8 cellular contexts compared by ENCODE assay signal in genomic region chr20:3202965-3203314, GRCh38. TPM values are rescaled to one million over a fixed set of nuclear protein-coding genes. Genes with fewer than 3 reads are reported as not detected.
DNase-seq lines count a peak whose midpoint lies in the region; FAIRE-seq and TF ChIP-seq lines count a peak whose summit lies in the region.

No MANE protein-coding gene starts in this region.

- H3K9me3 Mint-ChIP-seq in activated CD4-positive, alpha-beta T cell treated with anti-CD3 and anti-CD28 coated beads, Interleukin-2, amount 10 ng/mL, durations not matched to agents 24 days and 14 days = no peaks in the 10 kb centered on the region
- H3K9me3 Mint-ChIP-seq in activated naive CD8-positive, alpha-beta T cell (ENCODE audit: low read depth) = no peaks in the 10 kb centered on the region

- peak overlapping the region; percentile 83 to 93 for H3K9ac ChIP-seq in kidney (ENCODE audit: low read length in 2 of 2)

- H3K4me3 Mint-ChIP-seq in activated CD4-positive, alpha-beta T cell treated with anti-CD3 and anti-CD28 coated beads, Interleukin-2, amount 10 ng/mL, durations not matched to agents 24 days and 14 days = peak overlapping the region; percentile 97
- peak overlapping the region; percentile 96 for H3K4me3 Mint-ChIP-seq in activated naive CD8-positive, alpha-beta T cell

- no peak for TF ChIP-seq CTCF in kidney (IDR thresholded peaks at IDR 0.05; ENCODE audit: borderline replicate concordance, extremely low read depth, insufficient read depth)

- H3K4me1 Mint-ChIP-seq in activated CD4-positive, alpha-beta T cell treated with anti-CD3 and anti-CD28 coated beads, Interleukin-2, amount 10 ng/mL, durations not matched to agents 24 days and 14 days = peaks cover 11% of the 10 kb centered on the region
- H3K4me1 Mint-ChIP-seq in activated naive CD8-positive, alpha-beta T cell (ENCODE audit: low read depth) = peaks cover 15% of the 10 kb centered on the region

- FAIRE-seq in kidney (lab: Jason Lieb, UNC) = no peak

- peak overlapping the region in 1 of 2 donors; percentile 94 for H3K4me3 ChIP-seq in kidney (ENCODE audit: low read length in 2 of 2)

- peaks cover 0 to 12% of the 10 kb centered on the region in 2 donors for H3K4me1 ChIP-seq in kidney (ENCODE audit: control insufficient read depth in 1 of 2, insufficient read depth in 1 of 2, low read depth in 1 of 2, low read length in 2 of 2)

- no peaks in the 10 kb centered on the region for H3K27me3 Mint-ChIP-seq in activated CD4-positive, alpha-beta T cell treated with anti-CD3 and anti-CD28 coated beads, Interleukin-2, amount 10 ng/mL, durations not matched to agents 24 days and 14 days
- H3K27me3 Mint-ChIP-seq in activated naive CD8-positive, alpha-beta T cell = no peaks in the 10 kb centered on the region

- intact Hi-C loops in activated CD4-positive, alpha-beta T cell treated with anti-CD3 and anti-CD28 coated beads, Interleukin-2, amount 10 ng/mL, durations not matched to agents 24 days and 14 days (cut with micrococcal nuclease) = loop anchor here (5.0 kb wide), 1 partner anchor 46 kb away; the partner anchor contains the start of genes FASTKD5 and UBOX5
- intact Hi-C loops in kidney (cut with DNase I) = no loop called here

- H3K27ac Mint-ChIP-seq in activated CD4-positive, alpha-beta T cell treated with anti-CD3 and anti-CD28 coated beads, Interleukin-2, amount 10 ng/mL, durations not matched to agents 24 days and 14 days = peak overlapping the region; percentile 97
- no peak overlapping the region for H3K27ac Mint-ChIP-seq in activated naive CD8-positive, alpha-beta T cell

- no peaks in the 10 kb centered on the region for H3K9me3 ChIP-seq in kidney (ENCODE audit: control insufficient read depth in 1 of 2, low read length in 2 of 2)

- no peak for DNase-seq in activated CD4-positive, alpha-beta T cell treated with anti-CD3 and anti-CD28 coated beads, Interleukin-2, amount 10 ng/mL, durations not matched to agents 24 days and 14 days
- no peak for DNase-seq in activated CD4-positive, alpha-beta T cell treated with anti-CD3 and anti-CD28 coated beads, Interleukin-2, amount 50 U/mL, for 1 hour
- no peak for DNase-seq in kidney
- no peak for DNase-seq in substantia nigra (lab: John Stamatoyannopoulos, UW)
- DNase-seq in stimulated activated naive CD4-positive, alpha-beta T cell (lab: John Stamatoyannopoulos, UW) = no peak
- no peak for DNase-seq in NCI-H2107 (lab: John Stamatoyannopoulos, UW)
- DNase-seq in NOMO-1 (lab: John Stamatoyannopoulos, UW; ENCODE audit: unreplicated experiment in 2 of 2) = no peak

- H3K36me3 ChIP-seq in kidney (ENCODE audit: control insufficient read depth in 1 of 2, insufficient read depth in 2 of 2, low read length in 2 of 2) = peaks cover 8 to 11% of the 10 kb centered on the region in 2 donors

- no peak overlapping the region for H3K27ac ChIP-seq in kidney (ENCODE audit: low read depth in 2 of 2, low read length in 2 of 2)
- H3K27ac ChIP-seq in substantia nigra (ENCODE audit: low read depth, low read length, poor library complexity, severe bottlenecking) = peak overlapping the region; percentile 21

- peaks cover 32% of the 10 kb centered on the region for H3K36me3 Mint-ChIP-seq in activated CD4-positive, alpha-beta T cell treated with anti-CD3 and anti-CD28 coated beads, Interleukin-2, amount 10 ng/mL, durations not matched to agents 24 days and 14 days (ENCODE audit: low read depth)
- peaks cover 6% of the 10 kb centered on the region for H3K36me3 Mint-ChIP-seq in activated naive CD8-positive, alpha-beta T cell

RNA-seq across cellular contexts. Expression of gene DDRGK1, which starts 1.5 kb away (rescaled TPM):
- 59.0 and 70.0 TPM in 2 replicates for total RNA-seq in activated CD4-positive, alpha-beta T cell treated with anti-CD3 and anti-CD28 coated beads, Interleukin-2, amount 10 ng/mL, durations not matched to agents 24 days and 14 days
- 81.8 TPM for total RNA-seq in kidney
- 92.5 TPM for polyA plus RNA-seq in kidney (ENCODE audit: insufficient read depth, low read depth, low replicate concordance)

RNA-seq across cellular contexts. Expression of gene ITPA, which starts 6.4 kb away (rescaled TPM):
- total RNA-seq in activated CD4-positive, alpha-beta T cell treated with anti-CD3 and anti-CD28 coated beads, Interleukin-2, amount 10 ng/mL, durations not matched to agents 24 days and 14 days = 102 and 103 TPM in 2 replicates
- total RNA-seq in kidney = 59.7 TPM
- 81.1 TPM for polyA plus RNA-seq in kidney (ENCODE audit: insufficient read depth, low read depth, low replicate concordance)

RNA-seq across cellular contexts. Expression of gene LZTS3, which starts 29.6 kb away (rescaled TPM):
- total RNA-seq in activated CD4-positive, alpha-beta T cell treated with anti-CD3 and anti-CD28 coated beads, Interleukin-2, amount 10 ng/mL, durations not matched to agents 24 days and 14 days = 0.54 and 0.69 TPM in 2 replicates
- total RNA-seq in kidney = 20.0 TPM
- 23.0 TPM for polyA plus RNA-seq in kidney (ENCODE audit: insufficient read depth, low read depth, low replicate concordance)

RNA-seq across cellular contexts. Expression of gene SLC4A11, which starts 36.0 kb away (rescaled TPM):
- total RNA-seq in activated CD4-positive, alpha-beta T cell treated with anti-CD3 and anti-CD28 coated beads, Interleukin-2, amount 10 ng/mL, durations not matched to agents 24 days and 14 days = 1.9 and 2.4 TPM in 2 replicates
- total RNA-seq in kidney = 7.6 TPM
- polyA plus RNA-seq in kidney (ENCODE audit: insufficient read depth, low read depth, low replicate concordance) = 14.8 TPM

RNA-seq across cellular contexts. Expression of gene FASTKD5, which starts 43.3 kb away (rescaled TPM):
- total RNA-seq in activated CD4-positive, alpha-beta T cell treated with anti-CD3 and anti-CD28 coated beads, Interleukin-2, amount 10 ng/mL, durations not matched to agents 24 days and 14 days = 24.8 and 26.0 TPM in 2 replicates
- 15.8 TPM for total RNA-seq in kidney
- 17.3 TPM for polyA plus RNA-seq in kidney (ENCODE audit: insufficient read depth, low read depth, low replicate concordance)

Comparison
In these comparisons a context has a peak if more than half of its experiments do, and no peak if none do; other contexts are left out.
1. RNA of gene LZTS3, which starts 29.6 kb away (total RNA-seq): 20.0 TPM in kidney (single experiment); 0.54 to 0.69 TPM in activated CD4-positive, alpha-beta T cell treated with anti-CD3 and anti-CD28 coated beads, Interleukin-2, amount 10 ng/mL, durations not matched to agents 24 days and 14 days; every median in the first group is over 10 times any median in the second.